Comparison of ENCODE assay signal across 10 cellular contexts in the genomic region with DNA sequence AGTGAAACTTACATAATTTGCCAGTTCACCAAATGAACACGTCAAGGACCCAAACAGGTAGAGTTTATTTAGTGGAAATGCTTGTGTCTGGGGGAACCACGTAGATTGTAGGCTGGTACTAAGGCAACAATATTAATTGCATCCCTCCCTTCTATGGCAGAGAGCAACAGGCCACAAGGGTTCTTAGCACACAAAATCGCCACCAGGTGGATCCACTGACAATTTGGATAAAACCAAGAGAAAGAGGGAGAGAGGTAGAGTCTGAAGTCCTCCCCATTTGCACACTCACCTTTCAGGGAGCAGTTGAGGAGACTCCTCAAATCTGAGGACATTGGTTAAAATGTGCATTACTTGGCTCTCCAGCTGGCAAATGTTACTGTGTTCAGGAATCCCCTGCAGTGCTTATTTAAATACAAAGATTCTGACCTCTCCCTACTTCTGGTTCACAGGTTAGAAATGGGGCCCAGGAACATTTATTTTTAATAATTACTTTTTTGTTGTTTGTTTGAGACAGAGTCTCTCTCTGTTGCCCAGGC.
DNase-seq lines count a peak whose midpoint lies in the region; ATAC-seq and TF ChIP-seq lines count a peak whose summit lies in the region.
"Had no signal": no experiment of that assay in that cellular context is flagged by ENCODE, and none has a peak within 500 bp of the region (broad histone marks: within the 10 kb centered on the region; RNA-seq: fewer than 3 reads in every experiment).

No MANE protein-coding gene starts in this region.

- TF ChIP-seq CTCF in AG10803 (conservative IDR thresholded peaks at IDR 0.05; ENCODE audit: low read length) (peak; percentile 33), SK-N-SH (IDR thresholded peaks at IDR 0.05) (peak; percentile 40)

- DNase-seq in AG10803 (ENCODE audit: low read depth) = no peak
- peak; percentile 10 for DNase-seq in H7
- DNase-seq in SK-N-SH = peak; percentile 8
- peak; percentile 7 for DNase-seq in germinal center (ENCODE audit: low spot score)
- no peak for DNase-seq in NCI-H1694 (lab: John Stamatoyannopoulos, UW)
- DNase-seq in pons (ENCODE audit: low spot score) = no peak
- DNase-seq: foreskin melanocyte, NCI-H345 had no signal

- H3K9ac ChIP-seq in SK-N-SH = no peak overlapping the region

- no peak; the same call in 1 of the 2 replicates for TF ChIP-seq RAD21 in SK-N-SH (IDR thresholded peaks at IDR 0.05; ENCODE audit: low read length)

- H3K36me3 ChIP-seq in H7 (replicated peaks; ENCODE audit: control insufficient read depth, insufficient read depth, low read length) = no peaks in the 10 kb centered on the region
- H3K36me3 ChIP-seq in SK-N-SH (replicated peaks in 1 of 2; ENCODE audit: control insufficient read depth in 1 of 2, insufficient read depth in 2 of 2, low read length in 1 of 2) = no peaks in the 10 kb centered on the region

- H3K4me1 ChIP-seq in SK-N-SH (ENCODE audit: control insufficient read depth in 1 of 2, insufficient read depth in 2 of 2, low read depth in 1 of 2, low read length in 1 of 2) = no peaks in the 10 kb centered on the region; a peak in 1 of 4 replicates

- POLR2A ChIA-PET in SK-N-SH (lab: Yijun Ruan, JAX) = no interaction called here

- H3F3A ChIP-seq in SK-N-SH (replicated peaks; ENCODE audit: insufficient read depth) = no peaks in the 10 kb centered on the region

- no peak for TF ChIP-seq EP300 in SK-N-SH (IDR thresholded peaks at IDR 0.05; ENCODE audit: borderline replicate concordance in 1 of 2, low read depth in 1 of 2, low read length in 1 of 2)

- no peaks in the 10 kb centered on the region for H4K20me1 ChIP-seq in SK-N-SH (ENCODE audit: insufficient read depth)

- H3K79me2 ChIP-seq in SK-N-SH (ENCODE audit: insufficient read depth) = no peaks in the 10 kb centered on the region

- no peak overlapping the region for H3K4me3 ChIP-seq in AG10803 (ENCODE audit: low read length)
- no peak overlapping the region for H3K4me3 ChIP-seq in H7 (ENCODE audit: insufficient read depth, low read depth, low read length)
- no peak overlapping the region for H3K4me3 ChIP-seq in SK-N-SH (ENCODE audit: low read depth in 2 of 2, low read length in 1 of 2)

- CTCF ChIA-PET in SK-N-SH (lab: Yijun Ruan, JAX) = interaction anchor here (0.6 to 11.1 kb wide), 8 partner anchors 9 to 1416 kb away, joined by 3 to 142 read pairs (median 4); no protein-coding TSS in a partner anchor

- no peak for ATAC-seq in HG03571 (IDR thresholded peaks at IDR 0.05; ENCODE audit: unreplicated experiment)
- no peak for ATAC-seq in esophagus mucosa

- H2AFZ ChIP-seq in SK-N-SH (ENCODE audit: low read depth) = no peak overlapping the region

- H3K4me2 ChIP-seq in SK-N-SH = no peak overlapping the region

- no peaks in the 10 kb centered on the region for H3K9me2 ChIP-seq in SK-N-SH

- H3K27ac ChIP-seq in SK-N-SH (ENCODE audit: low read depth in 2 of 2, low read length in 1 of 2) = no peak overlapping the region

- WGBS in SK-N-SH (ENCODE audit: low lambda C conversion rate) = 81% methylated on average over 3 of the region's 3 CpGs

- H3K9me3 ChIP-seq in SK-N-SH = no peaks in the 10 kb centered on the region

- H3K27me3 ChIP-seq in H7 (ENCODE audit: control insufficient read depth, insufficient read depth, low read length) = no peaks in the 10 kb centered on the region
- H3K27me3 ChIP-seq in SK-N-SH (ENCODE audit: insufficient read depth) = no peaks in the 10 kb centered on the region

TF ChIP-seq in SK-N-SH, 30 proteins besides CTCF, POLR2A, EP300 and RAD21:
- TF ChIP-seq, protein P1, sequence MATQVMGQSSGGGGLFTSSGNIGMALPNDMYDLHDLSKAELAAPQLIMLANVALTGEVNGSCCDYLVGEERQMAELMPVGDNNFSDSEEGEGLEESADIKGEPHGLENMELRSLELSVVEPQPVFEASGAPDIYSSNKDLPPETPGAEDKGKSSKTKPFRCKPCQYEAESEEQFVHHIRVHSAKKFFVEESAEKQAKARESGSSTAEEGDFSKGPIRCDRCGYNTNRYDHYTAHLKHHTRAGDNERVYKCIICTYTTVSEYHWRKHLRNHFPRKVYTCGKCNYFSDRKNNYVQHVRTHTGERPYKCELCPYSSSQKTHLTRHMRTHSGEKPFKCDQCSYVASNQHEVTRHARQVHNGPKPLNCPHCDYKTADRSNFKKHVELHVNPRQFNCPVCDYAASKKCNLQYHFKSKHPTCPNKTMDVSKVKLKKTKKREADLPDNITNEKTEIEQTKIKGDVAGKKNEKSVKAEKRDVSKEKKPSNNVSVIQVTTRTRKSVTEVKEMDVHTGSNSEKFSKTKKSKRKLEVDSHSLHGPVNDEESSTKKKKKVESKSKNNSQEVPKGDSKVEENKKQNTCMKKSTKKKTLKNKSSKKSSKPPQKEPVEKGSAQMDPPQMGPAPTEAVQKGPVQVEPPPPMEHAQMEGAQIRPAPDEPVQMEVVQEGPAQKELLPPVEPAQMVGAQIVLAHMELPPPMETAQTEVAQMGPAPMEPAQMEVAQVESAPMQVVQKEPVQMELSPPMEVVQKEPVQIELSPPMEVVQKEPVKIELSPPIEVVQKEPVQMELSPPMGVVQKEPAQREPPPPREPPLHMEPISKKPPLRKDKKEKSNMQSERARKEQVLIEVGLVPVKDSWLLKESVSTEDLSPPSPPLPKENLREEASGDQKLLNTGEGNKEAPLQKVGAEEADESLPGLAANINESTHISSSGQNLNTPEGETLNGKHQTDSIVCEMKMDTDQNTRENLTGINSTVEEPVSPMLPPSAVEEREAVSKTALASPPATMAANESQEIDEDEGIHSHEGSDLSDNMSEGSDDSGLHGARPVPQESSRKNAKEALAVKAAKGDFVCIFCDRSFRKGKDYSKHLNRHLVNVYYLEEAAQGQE (IDR thresholded peaks at IDR 0.05; ENCODE audit: low read depth, low read length) = no peak
- TF ChIP-seq TCF12 (IDR thresholded peaks at IDR 0.05) (no peak), SMC3 (IDR thresholded peaks at IDR 0.05; ENCODE audit: low read depth, low read length) (no peak), MXI1 (IDR thresholded peaks at IDR 0.05; ENCODE audit: low read depth, low read length) (no peak), JUND (IDR thresholded peaks at IDR 0.05) (no peak), RXRA (IDR thresholded peaks at IDR 0.05; ENCODE audit: borderline replicate concordance, low read depth) (no peak), RCOR1 (IDR thresholded peaks at IDR 0.05; ENCODE audit: low read length) (no peak), FOXM1 (IDR thresholded peaks at IDR 0.05; ENCODE audit: low read depth) (no peak), SIN3A (IDR thresholded peaks at IDR 0.05; ENCODE audit: borderline replicate concordance, low read depth, low read length) (no peak)
- TF ChIP-seq, protein P2, sequence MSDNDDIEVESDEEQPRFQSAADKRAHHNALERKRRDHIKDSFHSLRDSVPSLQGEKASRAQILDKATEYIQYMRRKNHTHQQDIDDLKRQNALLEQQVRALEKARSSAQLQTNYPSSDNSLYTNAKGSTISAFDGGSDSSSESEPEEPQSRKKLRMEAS (IDR thresholded peaks at IDR 0.05; ENCODE audit: low read depth) = no peak
- TF ChIP-seq, protein P3, sequence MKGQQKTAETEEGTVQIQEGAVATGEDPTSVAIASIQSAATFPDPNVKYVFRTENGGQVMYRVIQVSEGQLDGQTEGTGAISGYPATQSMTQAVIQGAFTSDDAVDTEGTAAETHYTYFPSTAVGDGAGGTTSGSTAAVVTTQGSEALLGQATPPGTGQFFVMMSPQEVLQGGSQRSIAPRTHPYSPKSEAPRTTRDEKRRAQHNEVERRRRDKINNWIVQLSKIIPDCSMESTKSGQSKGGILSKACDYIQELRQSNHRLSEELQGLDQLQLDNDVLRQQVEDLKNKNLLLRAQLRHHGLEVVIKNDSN (IDR thresholded peaks at IDR 0.05; ENCODE audit: borderline replicate concordance, low read depth) = no peak
- TF ChIP-seq, protein P4, sequence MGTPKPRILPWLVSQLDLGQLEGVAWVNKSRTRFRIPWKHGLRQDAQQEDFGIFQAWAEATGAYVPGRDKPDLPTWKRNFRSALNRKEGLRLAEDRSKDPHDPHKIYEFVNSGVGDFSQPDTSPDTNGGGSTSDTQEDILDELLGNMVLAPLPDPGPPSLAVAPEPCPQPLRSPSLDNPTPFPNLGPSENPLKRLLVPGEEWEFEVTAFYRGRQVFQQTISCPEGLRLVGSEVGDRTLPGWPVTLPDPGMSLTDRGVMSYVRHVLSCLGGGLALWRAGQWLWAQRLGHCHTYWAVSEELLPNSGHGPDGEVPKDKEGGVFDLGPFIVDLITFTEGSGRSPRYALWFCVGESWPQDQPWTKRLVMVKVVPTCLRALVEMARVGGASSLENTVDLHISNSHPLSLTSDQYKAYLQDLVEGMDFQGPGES (IDR thresholded peaks at IDR 0.05; ENCODE audit: low read depth, low read length) = no peak

Comparison
In these comparisons a context has a peak if more than half of its experiments do, and no peak if none do; other contexts are left out.
1. DNase-seq: peak in H7 (single experiment), SK-N-SH (single experiment) and germinal center (single experiment); none in AG10803 (single experiment), NCI-H1694 (single experiment) and pons (single experiment).